In the genomic region with DNA sequence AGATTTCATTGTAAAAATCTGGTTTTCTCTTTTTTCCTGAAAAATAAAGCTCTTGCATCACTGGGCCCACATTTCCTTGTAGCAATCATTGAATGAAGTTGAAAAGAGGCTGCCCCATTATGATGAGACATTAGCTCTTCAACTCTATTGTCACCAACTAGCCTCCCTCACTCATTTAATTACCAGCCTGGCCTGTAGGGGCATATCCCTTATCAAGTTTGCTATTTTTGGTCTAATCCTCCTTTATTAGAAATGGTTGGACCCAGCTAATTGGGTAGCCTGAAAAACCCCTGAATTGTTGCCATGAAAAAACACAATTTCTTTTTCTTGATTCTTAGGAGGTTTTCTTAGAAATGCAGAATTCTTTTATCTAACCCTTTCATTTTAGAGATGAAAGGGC, we compare ENCODE assay signal across 21 cellular contexts.
"Had no signal": no experiment of that assay in that cellular context is flagged by ENCODE, and none has a peak within 500 bp of the region (broad histone marks: within the 10 kb centered on the region; RNA-seq: fewer than 3 reads in every experiment).

No MANE protein-coding gene starts in this region.

- H3K27ac Mint-ChIP-seq: activated CD8-positive, alpha-beta T cell treated with anti-CD3 and anti-CD28 coated beads for 36 hours; nephron had no signal

- H3K4me1 ChIP-seq: prostate gland, right lobe of liver, tibial nerve, vagina had no signal

- H3K27me3 Mint-ChIP-seq: activated CD8-positive, alpha-beta T cell treated with anti-CD3 and anti-CD28 coated beads for 36 hours had no signal

- H3K4me3 Mint-ChIP-seq: activated CD8-positive, alpha-beta T cell treated with anti-CD3 and anti-CD28 coated beads for 36 hours; activated T-cell treated with anti-CD3 and anti-CD28 coated beads, Interleukin-2, amount 50 U/mL, for 4 hours; nephron had no signal

- H3K4me2 ChIP-seq: smooth muscle cell had no signal

- ATAC-seq: activated CD8-positive, alpha-beta T cell treated with anti-CD3 and anti-CD28 coated beads for 36 hours; activated T-cell treated with anti-CD3 and anti-CD28 coated beads, Interleukin-2, amount 50 U/mL, for 4 hours; esophagus mucosa; right lobe of liver had no signal

- H3K27me3 ChIP-seq: cardiac muscle cell, tibial nerve, vagina had no signal

- H3K9me3 Mint-ChIP-seq: activated CD8-positive, alpha-beta T cell treated with anti-CD3 and anti-CD28 coated beads for 36 hours; activated T-cell treated with anti-CD3 and anti-CD28 coated beads, Interleukin-2, amount 50 U/mL, for 4 hours; nephron had no signal

- H3K9me3 ChIP-seq: prostate gland, right lobe of liver, tibial nerve, vagina had no signal

- DNase-seq: activated CD4-positive, alpha-beta T cell treated with anti-CD3 and anti-CD28 coated beads for 4 hours; activated CD8-positive, alpha-beta T cell treated with anti-CD3 and anti-CD28 coated beads for 36 hours; activated effector memory CD4-positive, alpha-beta T cell treated with Interleukin-2 at 50 U/mL for 16 hours; activated naive CD4-positive, alpha-beta T cell treated with anti-CD3 and anti-CD28 coated beads, Interleukin-2, amount 50 U/mL, for 16 hours; activated T-cell treated with anti-CD3 and anti-CD28 coated beads, Interleukin-2, amount 50 U/mL, for 4 hours; glutamatergic neuron; hypothalamus; kidney glomerular epithelial cell; mesendoderm; right lobe of liver; stimulated activated CD4-positive, alpha-beta T cell treated with anti-CD3 and anti-CD28 coated beads, Interleukin-4, amount 100 ng/mL, for 4 hours; stimulated activated CD8-positive, alpha-beta memory T cell treated with anti-CD3 and anti-CD28 coated beads, Interleukin-4, amount 100 ng/mL, for 48 hours; stimulated activated naive CD4-positive, alpha-beta T cell treated with Interleukin-2 at 50 U/mL for 16 hours; substantia nigra had no signal

- H3K36me3 ChIP-seq: cardiac muscle cell, prostate gland, right lobe of liver, tibial nerve, vagina had no signal

- H3K4me3 ChIP-seq: cardiac muscle cell, prostate gland, right lobe of liver, smooth muscle cell, tibial nerve, vagina had no signal

- H3K27ac ChIP-seq: cardiac muscle cell, prostate gland, right lobe of liver, tibial nerve, vagina had no signal
